ENCODE assay signal across 8 cellular contexts in the genomic region with DNA sequence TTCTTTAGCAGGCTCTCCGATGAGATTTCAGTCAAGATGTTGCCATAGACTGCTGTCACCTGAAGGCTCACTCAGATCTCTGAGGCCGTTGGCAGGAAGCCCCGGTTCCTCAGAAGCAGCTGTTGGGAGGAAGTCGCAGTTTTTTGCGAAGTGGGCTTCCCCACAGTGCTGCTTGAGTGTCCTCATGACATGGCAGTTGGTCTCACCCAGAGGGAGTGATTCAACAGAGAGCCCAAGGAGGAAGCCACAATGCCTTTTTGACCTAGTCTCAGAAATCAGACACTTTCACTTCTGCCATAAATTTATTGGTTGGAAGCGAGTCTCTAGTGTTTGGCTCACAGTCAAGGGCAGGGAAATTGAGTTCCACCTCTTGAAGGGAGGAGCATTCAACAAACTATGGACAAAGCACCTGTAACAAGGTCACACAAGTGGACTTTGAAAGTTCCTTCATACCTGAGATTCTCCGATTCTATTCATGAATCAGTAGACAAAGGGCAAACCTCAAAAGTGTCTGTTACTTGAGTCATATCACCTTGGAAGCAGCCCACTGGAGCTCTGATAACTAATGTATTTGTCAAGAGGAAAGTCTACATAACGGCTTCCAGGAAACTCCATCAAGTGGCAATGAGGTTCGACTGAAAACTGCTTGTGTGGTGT.
DNase-seq lines count a peak whose midpoint lies in the region; ATAC-seq and TF ChIP-seq lines count a peak whose summit lies in the region.

No MANE protein-coding gene starts in this region.

- H3K4me3 Mint-ChIP-seq in activated CD4-positive, alpha-beta T cell treated with anti-CD3 and anti-CD28 coated beads, Interleukin-2, amount 10 ng/mL, durations not matched to agents 24 days and 14 days = peak overlapping the region; percentile 36
- no peak overlapping the region for H3K4me3 Mint-ChIP-seq in activated T-cell treated with anti-CD3 and anti-CD28 coated beads, Interleukin-2, amount 50 U/mL, for 24 hours

- in situ Hi-C loops in GM13976 (cut with MboI; ENCODE audit: low sequenced_read_pairs, unreplicated experiment) = no loop called here

- peak; percentile 74 for DNase-seq in activated CD4-positive, alpha-beta T cell treated with anti-CD3 and anti-CD28 coated beads, Interleukin-2, amount 10 ng/mL, durations not matched to agents 24 days and 14 days
- no peak for DNase-seq in activated CD4-positive, alpha-beta T cell treated with anti-CD3 and anti-CD28 coated beads for 1 hour
- DNase-seq in activated T-cell treated with anti-CD3 and anti-CD28 coated beads, Interleukin-2, amount 50 U/mL, for 24 hours = no peak
- DNase-seq in stimulated activated CD8-positive, alpha-beta memory T cell treated with anti-CD3 and anti-CD28 coated beads, Interleukin-4, amount 100 ng/mL, for 48 hours = peak; percentile 65
- no peak for DNase-seq in GM13976 (ENCODE audit: low spot score)

- intact Hi-C loops in activated CD4-positive, alpha-beta T cell treated with anti-CD3 and anti-CD28 coated beads, Interleukin-2, amount 10 ng/mL, durations not matched to agents 24 days and 14 days (cut with micrococcal nuclease) = loop anchor here (1.0 to 5.0 kb wide), 4 partner anchors 34 to 201 kb away; no protein-coding TSS in a partner anchor

- ATAC-seq in HG03565 (IDR thresholded peaks at IDR 0.05; ENCODE audit: unreplicated experiment) (peak; percentile 78), HG02642 (IDR thresholded peaks at IDR 0.05; ENCODE audit: poor library complexity, unreplicated experiment) (no peak), GM19467 (IDR thresholded peaks at IDR 0.05; ENCODE audit: unreplicated experiment) (no peak)

- H3K27ac Mint-ChIP-seq in activated CD4-positive, alpha-beta T cell treated with anti-CD3 and anti-CD28 coated beads, Interleukin-2, amount 10 ng/mL, durations not matched to agents 24 days and 14 days = peak overlapping the region; percentile 91
- H3K27ac Mint-ChIP-seq in activated T-cell treated with anti-CD3 and anti-CD28 coated beads, Interleukin-2, amount 50 U/mL, for 24 hours = peak overlapping the region; percentile 71

- no peaks in the 10 kb centered on the region for H3K27me3 Mint-ChIP-seq in activated CD4-positive, alpha-beta T cell treated with anti-CD3 and anti-CD28 coated beads, Interleukin-2, amount 10 ng/mL, durations not matched to agents 24 days and 14 days
- H3K27me3 Mint-ChIP-seq in activated T-cell treated with anti-CD3 and anti-CD28 coated beads, Interleukin-2, amount 50 U/mL, for 24 hours = no peaks in the 10 kb centered on the region

- H3K9me3 Mint-ChIP-seq in activated CD4-positive, alpha-beta T cell treated with anti-CD3 and anti-CD28 coated beads, Interleukin-2, amount 10 ng/mL, durations not matched to agents 24 days and 14 days = peaks cover 22% of the 10 kb centered on the region
- no peaks in the 10 kb centered on the region for H3K9me3 Mint-ChIP-seq in activated T-cell treated with anti-CD3 and anti-CD28 coated beads, Interleukin-2, amount 50 U/mL, for 24 hours

- H3K36me3 Mint-ChIP-seq in activated CD4-positive, alpha-beta T cell treated with anti-CD3 and anti-CD28 coated beads, Interleukin-2, amount 10 ng/mL, durations not matched to agents 24 days and 14 days (ENCODE audit: low read depth) = peaks cover 20% of the 10 kb centered on the region
- H3K36me3 Mint-ChIP-seq in activated T-cell treated with anti-CD3 and anti-CD28 coated beads, Interleukin-2, amount 50 U/mL, for 24 hours (ENCODE audit: low read depth) = peaks cover 69% of the 10 kb centered on the region

- TF ChIP-seq CTCF in GM13976 (IDR thresholded peaks at IDR 0.05; ENCODE audit: borderline replicate concordance, control extremely low read depth, extremely low read depth, insufficient read depth, missing control alignments) = no peak

- peaks cover 23% of the 10 kb centered on the region for H3K4me1 Mint-ChIP-seq in activated CD4-positive, alpha-beta T cell treated with anti-CD3 and anti-CD28 coated beads, Interleukin-2, amount 10 ng/mL, durations not matched to agents 24 days and 14 days
- peaks cover 10% of the 10 kb centered on the region for H3K4me1 Mint-ChIP-seq in activated T-cell treated with anti-CD3 and anti-CD28 coated beads, Interleukin-2, amount 50 U/mL, for 24 hours (ENCODE audit: low read depth)

Comparison
In these comparisons a context has a peak if more than half of its experiments do, and no peak if none do; other contexts are left out.
1. DNase-seq: peak in activated CD4-positive, alpha-beta T cell treated with anti-CD3 and anti-CD28 coated beads, Interleukin-2, amount 10 ng/mL, durations not matched to agents 24 days and 14 days (single experiment) and stimulated activated CD8-positive, alpha-beta memory T cell treated with anti-CD3 and anti-CD28 coated beads, Interleukin-4, amount 100 ng/mL, for 48 hours (single experiment); none in activated CD4-positive, alpha-beta T cell treated with anti-CD3 and anti-CD28 coated beads for 1 hour (single experiment), activated T-cell treated with anti-CD3 and anti-CD28 coated beads, Interleukin-2, amount 50 U/mL, for 24 hours (single experiment) and GM13976 (single experiment).